1 cellular context compared by ENCODE assay signal in genomic region chr21:34997295-34997694, GRCh38.
A peak's percentile ranks its signal among the peaks of the same experiment; 100 is the strongest.
TF ChIP-seq lines count a peak whose summit lies in the region.

No MANE protein-coding gene starts in this region.

TF ChIP-seq in K562, 482 proteins besides CTCF, POLR2A, EP300 and RAD21 (continued from another document):
- no peak for TF ChIP-seq SP2 (IDR thresholded peaks at IDR 0.05; ENCODE audit: extremely low read depth, low read depth, low read length, poor library complexity, severe bottlenecking)
- peak; percentile 16; the same call in 1 of the 2 replicates for TF ChIP-seq TAL1 (IDR thresholded peaks at IDR 0.05)
- no peak for TF ChIP-seq YBX1 (IDR thresholded peaks at IDR 0.05)
- no peak for TF ChIP-seq FOSL1 (tag; conservative IDR thresholded peaks at IDR 0.05)
- no peak for TF ChIP-seq RCOR1 (IDR thresholded peaks at IDR 0.05; ENCODE audit: borderline replicate concordance in 1 of 2, low read depth in 2 of 2, low read length in 2 of 2)
- no peak for TF ChIP-seq BCOR (IDR thresholded peaks at IDR 0.05)
- TF ChIP-seq CBFA2T2 (conservative IDR thresholded peaks at IDR 0.05) = 0 out of 2 replicates have a peak, but pooled peaks have one; percentile 7
- no peak for TF ChIP-seq HMGN3 (IDR thresholded peaks at IDR 0.05; ENCODE audit: borderline replicate concordance, extremely low read depth, insufficient read length, low read depth, low read length)
- no peak for TF ChIP-seq PHTF2 (CRISPR knock-in tag; IDR thresholded peaks at IDR 0.05)
- TF ChIP-seq, protein P1, sequence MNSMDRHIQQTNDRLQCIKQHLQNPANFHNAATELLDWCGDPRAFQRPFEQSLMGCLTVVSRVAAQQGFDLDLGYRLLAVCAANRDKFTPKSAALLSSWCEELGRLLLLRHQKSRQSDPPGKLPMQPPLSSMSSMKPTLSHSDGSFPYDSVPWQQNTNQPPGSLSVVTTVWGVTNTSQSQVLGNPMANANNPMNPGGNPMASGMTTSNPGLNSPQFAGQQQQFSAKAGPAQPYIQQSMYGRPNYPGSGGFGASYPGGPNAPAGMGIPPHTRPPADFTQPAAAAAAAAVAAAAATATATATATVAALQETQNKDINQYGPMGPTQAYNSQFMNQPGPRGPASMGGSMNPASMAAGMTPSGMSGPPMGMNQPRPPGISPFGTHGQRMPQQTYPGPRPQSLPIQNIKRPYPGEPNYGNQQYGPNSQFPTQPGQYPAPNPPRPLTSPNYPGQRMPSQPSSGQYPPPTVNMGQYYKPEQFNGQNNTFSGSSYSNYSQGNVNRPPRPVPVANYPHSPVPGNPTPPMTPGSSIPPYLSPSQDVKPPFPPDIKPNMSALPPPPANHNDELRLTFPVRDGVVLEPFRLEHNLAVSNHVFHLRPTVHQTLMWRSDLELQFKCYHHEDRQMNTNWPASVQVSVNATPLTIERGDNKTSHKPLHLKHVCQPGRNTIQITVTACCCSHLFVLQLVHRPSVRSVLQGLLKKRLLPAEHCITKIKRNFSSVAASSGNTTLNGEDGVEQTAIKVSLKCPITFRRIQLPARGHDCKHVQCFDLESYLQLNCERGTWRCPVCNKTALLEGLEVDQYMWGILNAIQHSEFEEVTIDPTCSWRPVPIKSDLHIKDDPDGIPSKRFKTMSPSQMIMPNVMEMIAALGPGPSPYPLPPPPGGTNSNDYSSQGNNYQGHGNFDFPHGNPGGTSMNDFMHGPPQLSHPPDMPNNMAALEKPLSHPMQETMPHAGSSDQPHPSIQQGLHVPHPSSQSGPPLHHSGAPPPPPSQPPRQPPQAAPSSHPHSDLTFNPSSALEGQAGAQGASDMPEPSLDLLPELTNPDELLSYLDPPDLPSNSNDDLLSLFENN (IDR thresholded peaks at IDR 0.05; ENCODE audit: low read depth in 2 of 2, low read length in 2 of 2) = no peak
- no peak for TF ChIP-seq NCOA6 (IDR thresholded peaks at IDR 0.05)
- TF ChIP-seq ERF (CRISPR knock-in tag; IDR thresholded peaks at IDR 0.05) = 0 out of 2 replicates have a peak, but pooled peaks have one; percentile 11
- no peak for TF ChIP-seq ZNF79 (CRISPR knock-in tag; IDR thresholded peaks at IDR 0.05; ENCODE audit: low read depth)
- TF ChIP-seq ZBED1 (IDR thresholded peaks at IDR 0.05) = no peak
- peak; percentile 88 for TF ChIP-seq LEF1 (IDR thresholded peaks at IDR 0.05)
- TF ChIP-seq IRF2 (CRISPR knock-in tag; IDR thresholded peaks at IDR 0.05) = no peak
- TF ChIP-seq MAFG (tag; conservative IDR thresholded peaks at IDR 0.05) = no peak
- peak; percentile 64; the same call in 1 of the 2 replicates for TF ChIP-seq DMBX1 (CRISPR knock-in tag; IDR thresholded peaks at IDR 0.05; ENCODE audit: borderline replicate concordance)
- TF ChIP-seq ARID1B (IDR thresholded peaks at IDR 0.05) = peak; percentile 57; the same call in 1 of the 2 replicates
- no peak for TF ChIP-seq BRD9 (IDR thresholded peaks at IDR 0.05; ENCODE audit: low read depth, partially characterized antibody)
- TF ChIP-seq TCF3 (CRISPR knock-in tag; IDR thresholded peaks at IDR 0.05) = peak; percentile 69
- no peak for TF ChIP-seq NCOA4 (IDR thresholded peaks at IDR 0.05; ENCODE audit: partially characterized antibody)
- TF ChIP-seq HDAC1 (IDR thresholded peaks at IDR 0.05) = 0 out of 4 replicates have a peak, but pooled peaks of 1 of the 2 experiments have one; percentile 23
- peak; percentile 90 for TF ChIP-seq TCF7 (IDR thresholded peaks at IDR 0.05; ENCODE audit: borderline replicate concordance)
- TF ChIP-seq CBFA2T3 (IDR thresholded peaks at IDR 0.05) = peak; percentile 65
- TF ChIP-seq, protein P2, sequence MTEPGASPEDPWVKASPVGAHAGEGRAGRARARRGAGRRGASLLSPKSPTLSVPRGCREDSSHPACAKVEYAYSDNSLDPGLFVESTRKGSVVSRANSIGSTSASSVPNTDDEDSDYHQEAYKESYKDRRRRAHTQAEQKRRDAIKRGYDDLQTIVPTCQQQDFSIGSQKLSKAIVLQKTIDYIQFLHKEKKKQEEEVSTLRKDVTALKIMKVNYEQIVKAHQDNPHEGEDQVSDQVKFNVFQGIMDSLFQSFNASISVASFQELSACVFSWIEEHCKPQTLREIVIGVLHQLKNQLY (CRISPR knock-in tag; conservative IDR thresholded peaks at IDR 0.05) = no peak
- TF ChIP-seq TAF9B (IDR thresholded peaks at IDR 0.05; ENCODE audit: partially characterized antibody) = no peak
